Comparison of ENCODE assay signal across 9 cellular contexts in the genomic region with DNA sequence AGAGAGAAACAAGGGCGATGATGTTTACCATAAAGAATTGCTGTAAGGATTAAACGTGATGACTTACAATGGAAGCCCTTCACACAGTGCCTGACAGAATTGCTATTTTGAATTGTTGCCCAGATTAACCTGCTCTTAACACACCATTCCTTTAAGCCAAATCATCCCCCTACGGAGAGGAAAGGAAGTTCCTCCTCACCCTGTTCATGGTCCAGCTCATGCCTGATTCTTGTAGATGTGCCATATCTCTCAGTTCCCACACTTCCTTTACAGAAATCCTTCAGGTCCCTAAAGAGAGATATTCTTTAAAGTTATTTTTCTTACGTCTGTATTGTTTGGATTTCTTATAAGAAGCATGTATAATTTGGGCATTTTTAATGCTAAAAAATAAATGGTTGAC.
DNase-seq lines count a peak whose midpoint lies in the region; ATAC-seq, FAIRE-seq and TF ChIP-seq lines count a peak whose summit lies in the region.
"Had no signal": no experiment of that assay in that cellular context is flagged by ENCODE, and none has a peak within 500 bp of the region (broad histone marks: within the 10 kb centered on the region; RNA-seq: fewer than 3 reads in every experiment).

No MANE protein-coding gene starts in this region.

- CTCF ChIA-PET in AG04450 (lab: Charles Lee) (interaction anchor here (0.5 to 1.7 kb wide), 4 partner anchors 20 to 643 kb away, joined by 3 to 6 read pairs (median 4); no protein-coding TSS in a partner anchor), RWPE1 (lab: Yijun Ruan, JAX) (interaction anchor here (0.7 to 1.0 kb wide), 2 partner anchors 14 to 78 kb away, joined by 3 to 5 read pairs; no protein-coding TSS in a partner anchor)

- no peak overlapping the region for H3K4me3 ChIP-seq in AG04450 (ENCODE audit: low read depth, low read length)

- no peaks in the 10 kb centered on the region for H3K9me3 Mint-ChIP-seq in endothelial cell (ENCODE audit: unreplicated experiment)

- H3K9me3 ChIP-seq in AG04450 (ENCODE audit: control insufficient read depth, insufficient read depth, low read length): no peaks in the 10 kb centered on the region; the same call in 1 of the 2 replicates

- POLR2A ChIA-PET in AG04450 (lab: Yijun Ruan, JAX) (no interaction called here), RWPE1 (lab: Yijun Ruan, JAX; ENCODE audit: low non-redundant PET) (no interaction called here)

- peaks cover 7% of the 10 kb centered on the region for H3K27me3 Mint-ChIP-seq in endothelial cell (ENCODE audit: unreplicated experiment)

- H3K36me3 Mint-ChIP-seq in endothelial cell (ENCODE audit: low read depth, unreplicated experiment): peaks cover 24% of the 10 kb centered on the region

- TF ChIP-seq CTCF in AG04450 (IDR thresholded peaks at IDR 0.05; ENCODE audit: low read depth, low read length): no peak
- no peak for TF ChIP-seq CTCF in RWPE1 (conservative IDR thresholded peaks at IDR 0.05; ENCODE audit: low read depth)
- no peak for TF ChIP-seq CTCF in endothelial cell (IDR thresholded peaks at IDR 0.05; ENCODE audit: unreplicated experiment)
- TF ChIP-seq CTCF in D721Med (IDR thresholded peaks at IDR 0.05; ENCODE audit: insufficient read depth, missing control alignments): no peak

- no peak for FAIRE-seq in D721Med (lab: Jason Lieb, UNC)

- H3K4me1 Mint-ChIP-seq in endothelial cell (ENCODE audit: unreplicated experiment): peaks cover 18% of the 10 kb centered on the region

- no peak overlapping the region for H3K4me3 Mint-ChIP-seq in endothelial cell (ENCODE audit: unreplicated experiment)

- ATAC-seq in GM18867 (IDR thresholded peaks at IDR 0.05; ENCODE audit: unreplicated experiment): no peak

- no peaks in the 10 kb centered on the region for H3K27me3 ChIP-seq in AG04450 (ENCODE audit: control insufficient read depth, insufficient read depth, low read length)

- H3K27ac ChIP-seq in AG04450 (ENCODE audit: low read depth, low read length) (no peak overlapping the region), RWPE1 (no peak overlapping the region)

- H3K27ac Mint-ChIP-seq in endothelial cell (ENCODE audit: unreplicated experiment): peak overlapping the region; percentile 2

- DNase-seq in AG04450 (ENCODE audit: low read depth, low spot score) (peak; percentile 42), RWPE1 (ENCODE audit: low spot score) (peak; percentile 7), endothelial cell (ENCODE audit: low spot score) (no peak), kidney glomerular epithelial cell (lab: John Stamatoyannopoulos, UW) (peak; percentile 58), GM19238 (ENCODE audit: insufficient read length, low spot score) (no peak), COLO668 (lab: John Stamatoyannopoulos, UW; ENCODE audit: unreplicated experiment) (no peak), D721Med (ENCODE audit: insufficient read length, low spot score) (no peak)
- DNase-seq: amygdala had no signal

Comparison
In these comparisons a context has a peak if more than half of its experiments do, and no peak if none do; other contexts are left out.
1. DNase-seq: peak in AG04450 (single experiment), RWPE1 (single experiment) and kidney glomerular epithelial cell (single experiment); none in endothelial cell (single experiment), GM19238 (single experiment), COLO668 (single experiment) and D721Med (single experiment).